ENCODE assay signal across 7 cellular contexts in the genomic region with DNA sequence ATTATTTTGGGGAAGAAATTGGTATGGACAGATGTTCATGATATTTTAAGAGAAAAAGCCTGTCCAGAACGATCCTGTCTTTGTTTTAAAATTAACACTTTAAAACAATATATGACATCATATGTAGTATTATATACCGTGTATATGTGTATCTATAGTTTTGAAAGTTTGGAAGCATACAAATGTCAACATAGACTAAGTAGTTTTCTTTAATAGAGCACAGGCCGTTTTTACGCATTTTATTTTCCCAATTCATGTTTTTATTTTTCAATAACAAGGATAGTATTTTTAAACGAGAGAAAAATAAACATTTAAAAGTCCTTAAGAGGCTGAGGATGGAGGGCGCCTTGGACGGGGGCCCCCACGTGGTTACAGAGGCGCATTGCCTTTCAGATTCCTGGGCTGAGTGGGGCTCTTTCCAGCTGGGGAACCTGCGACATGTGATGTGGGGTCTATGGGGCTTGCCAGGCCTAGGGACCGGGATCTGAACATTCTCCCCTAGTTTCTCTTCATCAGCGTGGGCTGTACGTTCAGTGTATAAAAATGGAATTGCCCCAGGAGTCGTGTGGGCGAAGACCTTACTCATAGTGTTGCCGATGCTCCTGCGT.
DNase-seq lines count a peak whose midpoint lies in the region; ATAC-seq, FAIRE-seq and TF ChIP-seq lines count a peak whose summit lies in the region.

No MANE protein-coding gene starts in this region.

- H2BK20ac ChIP-seq in IMR-90 (ENCODE audit: low read depth, low read length) = no peak overlapping the region

- peaks cover 41% of the 10 kb centered on the region for H3K79me2 ChIP-seq in GM12878 (ENCODE audit: control insufficient read depth, insufficient read depth, low read length)

- H3K9me3 ChIP-seq in IMR-90 (ENCODE audit: control insufficient read depth, insufficient read depth, low read length) = no peaks in the 10 kb centered on the region
- H3K9me3 ChIP-seq in GM12878 (replicated peaks; ENCODE audit: control insufficient read depth, insufficient read depth, low read length) = no peaks in the 10 kb centered on the region
- no peaks in the 10 kb centered on the region for H3K9me3 ChIP-seq in iPS-18c (ENCODE audit: control insufficient read depth, insufficient read depth, low read length)
- H3K9me3 ChIP-seq in gastrocnemius medialis = no peaks in the 10 kb centered on the region

- dilution Hi-C loops in IMR-90 (cut with HindIII; ENCODE audit: low sequenced_read_pairs, unreplicated experiment) = no loop called here

- in situ Hi-C loops in IMR-90 (cut with MboI; ENCODE audit: low sequenced_read_pairs) = no loop called here
- in situ Hi-C loops in GM12878 (cut with MboI) = no loop called here
- in situ Hi-C loops in gastrocnemius medialis (cut with MboI; ENCODE audit: low sequenced_read_pairs in 4 of 4) = no loop called here

- peaks cover 5% of the 10 kb centered on the region; the same call in 1 of the 2 replicates for H3K9me1 ChIP-seq in IMR-90 (ENCODE audit: insufficient read depth, low read length)

- peak overlapping the region; percentile 52; the same call in 1 of the 2 replicates for H3K56ac ChIP-seq in IMR-90 (ENCODE audit: extremely low read depth, insufficient read depth, low read length)

- H4K91ac ChIP-seq in IMR-90 (ENCODE audit: insufficient read depth, low read depth, low read length) = no peak overlapping the region

- SMC1A ChIA-PET in GM12878 (lab: Charles Lee; ENCODE audit: uncharacterized antibody, unreplicated experiment) = interaction anchor here (0.7 to 1.2 kb wide), 4 partner anchors 23 to 202 kb away, joined by 3 to 6 read pairs (median 4); no protein-coding TSS in a partner anchor

- no peak overlapping the region for H2BK5ac ChIP-seq in IMR-90 (ENCODE audit: low read depth, low read length, poor library complexity, severe bottlenecking)

- peak overlapping the region; percentile 87 for H3K4me3 Mint-ChIP-seq in T-helper 2 cell treated with Interferon-gamma antibody and Interleukin-4, amounts not matched to agents 5 μg/mL and 100 μg/mL, for 36 hours

- H3K4me1 ChIP-seq in IMR-90 (ENCODE audit: control insufficient read depth, insufficient read depth, low read length) (peaks cover 3% of the 10 kb centered on the region; the same call in 1 of the 2 replicates), GM12878 (ENCODE audit: control insufficient read depth, insufficient read depth, low read length) (peaks cover 21% of the 10 kb centered on the region), gastrocnemius medialis (peaks cover 16 to 27% of the 10 kb centered on the region in 2 donors)

- no peak overlapping the region for H3K4me3 ChIP-seq in IMR-90 (ENCODE audit: insufficient read depth, low read depth, low read length)
- H3K4me3 ChIP-seq in GM12878 = no peak overlapping the region
- peak overlapping the region; percentile 84; the same call in 1 of the 2 replicates for H3K4me3 ChIP-seq in iPS-18c (ENCODE audit: insufficient read depth, low read depth, low read length)
- peak overlapping the region; percentile 86 to 96 (median 90) for H3K4me3 ChIP-seq in gastrocnemius medialis

- H2AFZ ChIP-seq in IMR-90 (replicated peaks; ENCODE audit: low read length, poor library complexity) (peak overlapping the region; percentile 24), GM12878 (ENCODE audit: control insufficient read depth, low read depth, low read length) (peak overlapping the region; percentile 94)

- no peak overlapping the region for H3K9ac ChIP-seq in IMR-90 (ENCODE audit: low read depth, low read length)
- H3K9ac ChIP-seq in GM12878 (ENCODE audit: control insufficient read depth, insufficient read depth, low read length) = no peak overlapping the region

- TF ChIP-seq RAD21 in IMR-90 (IDR thresholded peaks at IDR 0.05; ENCODE audit: low read length) = peak; percentile 24; the same call in 1 of the 2 replicates
- TF ChIP-seq RAD21 in GM12878 (IDR thresholded peaks at IDR 0.05; ENCODE audit: insufficient read depth, low read depth, low read length) = peak; percentile 68

- H2BK120ac ChIP-seq in IMR-90 (ENCODE audit: low read depth, low read length) = no peak overlapping the region

- H2AK9ac ChIP-seq in IMR-90 (replicated peaks; ENCODE audit: low read depth, low read length, poor library complexity) = peak overlapping the region; percentile 16

- H3K4ac ChIP-seq in IMR-90 (ENCODE audit: low read depth, low read length) = no peak overlapping the region

- ATAC-seq in IMR-90 (ENCODE audit: low read depth) (peak; percentile 36), GM12878 (peak; percentile 35), gastrocnemius medialis (peak in 1 of 2 donors; percentile 26), GM21515 (IDR thresholded peaks at IDR 0.05; ENCODE audit: unreplicated experiment) (no peak)

- H3K27me3 ChIP-seq in IMR-90 (ENCODE audit: control insufficient read depth, insufficient read depth, low read length) (peaks cover 11% of the 10 kb centered on the region), GM12878 (replicated peaks in 1 of 2; ENCODE audit: control insufficient read depth in 2 of 2, insufficient read depth in 2 of 2, low read length in 1 of 2) (peaks cover 2 to 3% of the 10 kb centered on the region in 2 experiments; a peak in 2 of 4 replicates), gastrocnemius medialis (no peaks in the 10 kb centered on the region)

- TF ChIP-seq CTCF in GM10266 (IDR thresholded peaks at IDR 0.05; ENCODE audit: control insufficient read depth, insufficient read depth, low read depth, missing control alignments) (peak; percentile 81), IMR-90 (conservative IDR thresholded peaks at IDR 0.05; ENCODE audit: low read depth, low read length) (peak; percentile 68), GM12878 (IDR thresholded peaks at IDR 0.05 in 2 of 3, conservative IDR thresholded peaks at IDR 0.05 in 1 of 3; ENCODE audit: control insufficient read depth in 2 of 3, extremely low read depth in 1 of 3, insufficient read depth in 1 of 3, low read depth in 3 of 3, low read length in 3 of 3) (peak; percentile 69 to 80 (median 71)), gastrocnemius medialis (IDR thresholded peaks at IDR 0.05 in 4 of 5, conservative IDR thresholded peaks at IDR 0.05 in 1 of 5) (peak in 3 of 5 experiments; percentile 11 to 51 (median 26))

- H3K36me3 ChIP-seq in IMR-90 (ENCODE audit: control insufficient read depth, insufficient read depth, low read length) = peaks cover 6% of the 10 kb centered on the region
- peaks cover 2 to 3% of the 10 kb centered on the region in 2 experiments; a peak in 2 of 4 replicates for H3K36me3 ChIP-seq in GM12878 (ENCODE audit: control insufficient read depth in 2 of 2, insufficient read depth in 2 of 2, low read length in 1 of 2)
- peaks cover 0 to 7% of the 10 kb centered on the region in 2 donors for H3K36me3 ChIP-seq in gastrocnemius medialis

- no peak for TF ChIP-seq POLR2A in IMR-90 (IDR thresholded peaks at IDR 0.05; ENCODE audit: low read depth, low read length)
- TF ChIP-seq POLR2A in GM12878 (IDR thresholded peaks at IDR 0.05; ENCODE audit: low read depth, low read length) = no peak
- TF ChIP-seq POLR2A in gastrocnemius medialis (IDR thresholded peaks at IDR 0.05) = no peak

- H3K27me3 Mint-ChIP-seq in T-helper 2 cell treated with Interferon-gamma antibody and Interleukin-4, amounts not matched to agents 5 μg/mL and 100 μg/mL, for 36 hours (ENCODE audit: low read depth) = peaks cover 15% of the 10 kb centered on the region

- peaks cover 19% of the 10 kb centered on the region for H3K36me3 Mint-ChIP-seq in T-helper 2 cell treated with Interferon-gamma antibody and Interleukin-4, amounts not matched to agents 5 μg/mL and 100 μg/mL, for 36 hours (ENCODE audit: low read depth)

- H3K14ac ChIP-seq in IMR-90 (replicated peaks; ENCODE audit: low read depth, low read length) = no peak overlapping the region

- POLR2A ChIA-PET in IMR-90 (lab: Charles Lee; ENCODE audit: unreplicated experiment) = no interaction called here
- POLR2A ChIA-PET in GM12878 (lab: Charles Lee) = no interaction called here

- peaks cover 29% of the 10 kb centered on the region for H3K4me1 Mint-ChIP-seq in T-helper 2 cell treated with Interferon-gamma antibody and Interleukin-4, amounts not matched to agents 5 μg/mL and 100 μg/mL, for 36 hours (ENCODE audit: low read depth)

- WGBS in IMR-90 (ENCODE audit: extremely low coverage in 2 of 2, insufficient read length in 1 of 2), 2 experiments = no CpG with 5 or more reads among the region's 17 CpGs
- 12% methylated on average over 17 of the region's 17 CpGs for WGBS in GM12878 (ENCODE audit: insufficient coverage, insufficient replicate concordance, low lambda C conversion rate, missing lambda C conversion rate)

- H3K4me2 ChIP-seq in IMR-90 (ENCODE audit: low read depth, low read length) (peak overlapping the region; percentile 72; the same call in 1 of the 2 replicates), GM12878 (ENCODE audit: control insufficient read depth, insufficient read depth) (peak overlapping the region; percentile 85)

- peaks cover 20% of the 10 kb centered on the region for H4K20me1 ChIP-seq in IMR-90 (ENCODE audit: insufficient read depth, low read length)
- peaks cover 1% of the 10 kb centered on the region for H4K20me1 ChIP-seq in GM12878 (ENCODE audit: control insufficient read depth, insufficient read depth)

- RAD21 ChIA-PET in GM12878 (lab: Charles Lee; ENCODE audit: unreplicated experiment) = interaction anchor here (0.9 to 1.9 kb wide), 6 partner anchors 23 to 364 kb away, joined by 3 to 7 read pairs (median 3); a partner anchor contains a TSS

- H3K79me1 ChIP-seq in IMR-90 (ENCODE audit: low read depth in 1 of 2, low read length in 2 of 2) = peaks cover 20 to 27% of the 10 kb centered on the region in 2 experiments

- no peak for TF ChIP-seq EP300 in GM12878 (IDR thresholded peaks at IDR 0.05; ENCODE audit: borderline replicate concordance in 1 of 2, control insufficient read depth in 1 of 2, low read depth in 2 of 2, low read length in 2 of 2)

- peak; percentile 66 for DNase-seq in GM10266 (ENCODE audit: extremely low spot score)
- DNase-seq in IMR-90 = peak; percentile 54
- peak; percentile 50 for DNase-seq in T-helper 2 cell treated with Interferon-gamma antibody and Interleukin-4, amounts not matched to agents 5 μg/mL and 100 μg/mL, for 36 hours (ENCODE audit: low spot score)
- DNase-seq in GM12878 (ENCODE audit: low read depth, low spot score) = no peak
- DNase-seq in gastrocnemius medialis = peak in 1 of 2 donors; percentile 31

- intact Hi-C loops in IMR-90 (cut with micrococcal nuclease) (loop anchor here (10.0 kb wide), 3 partner anchors 89 to 201 kb away; a partner anchor contains a TSS), GM12878 (cut with micrococcal nuclease; ENCODE audit: unreplicated experiment) (loop anchor here (2.0 kb wide), 3 partner anchors 129 to 363 kb away; a partner anchor contains a TSS), gastrocnemius medialis (cut with DNase I; ENCODE audit: low total_unique reads) (loop anchor here (2.0 to 10.0 kb wide), 5 partner anchors 89 to 341 kb away; a partner anchor contains a TSS)

- FAIRE-seq in GM12878 (lab: Jason Lieb, UNC) = no peak

- H3K18ac ChIP-seq in IMR-90 (ENCODE audit: low read depth, low read length) = no peak overlapping the region

- H3K27ac ChIP-seq in IMR-90 (ENCODE audit: insufficient read depth, low read length) (no peak overlapping the region), GM12878 (ENCODE audit: control insufficient read depth, insufficient read depth) (no peak overlapping the region), gastrocnemius medialis (peak overlapping the region; percentile 78 to 91 (median 90))

- no peak overlapping the region for H2BK15ac ChIP-seq in IMR-90 (ENCODE audit: low read depth, low read length)

- H3K23ac ChIP-seq in IMR-90 (ENCODE audit: low read depth, low read length) = no peak overlapping the region

- H4K5ac ChIP-seq in IMR-90 (ENCODE audit: low read depth, low read length) = peak overlapping the region; percentile 87; the same call in 1 of the 2 replicates

- no peaks in the 10 kb centered on the region for H3K9me3 Mint-ChIP-seq in T-helper 2 cell treated with Interferon-gamma antibody and Interleukin-4, amounts not matched to agents 5 μg/mL and 100 μg/mL, for 36 hours

- peak overlapping the region; percentile 9 for H3K27ac Mint-ChIP-seq in T-helper 2 cell treated with Interferon-gamma antibody and Interleukin-4, amounts not matched to agents 5 μg/mL and 100 μg/mL, for 36 hours

- BruUV-seq in IMR-90 (replicated peaks; lab: Mats Ljungman, UMichigan) (no TSS peak), GM12878 (replicated peaks; lab: Mats Ljungman, UMichigan) (no TSS peak)

- CTCF ChIA-PET in IMR-90 (lab: Yijun Ruan, JAX) = interaction anchor here (0.6 to 1.4 kb wide), 6 partner anchors 20 to 474 kb away, joined by 3 to 4 read pairs (median 4); no protein-coding TSS in a partner anchor
- CTCF ChIA-PET in GM12878 (lab: Yijun Ruan, JAX) = interaction anchor here (0.7 to 3.1 kb wide), 27 partner anchors 11 to 560 kb away, joined by 3 to 13 read pairs (median 4); a partner anchor contains a TSS

- H2AK5ac ChIP-seq in IMR-90 (ENCODE audit: low read depth, low read length) = no peak overlapping the region

- peak overlapping the region; percentile 89; a peak in 3 of 4 replicates for H4K8ac ChIP-seq in IMR-90 (ENCODE audit: low read depth in 2 of 2, low read length in 2 of 2)

Comparison
In these comparisons a context has a peak if more than half of its experiments do, and no peak if none do; other contexts are left out.
1. CTCF ChIP-seq: peak in every context shown above with its lines; median percentile 81 in GM10266; 71 in GM12878; 68 in IMR-90; 26 in gastrocnemius medialis.
2. H3K27ac ChIP-seq: peak in gastrocnemius medialis (4 of 4); none in IMR-90 (single experiment) and GM12878 (single experiment).
3. H3K4me3 ChIP-seq: peak in iPS-18c (single experiment) and gastrocnemius medialis (4 of 4); none in IMR-90 (single experiment) and GM12878 (single experiment).